ENCODE assay signal across 1 cellular context in genomic region chr17:72492941-72493340, GRCh38.
TF ChIP-seq lines count a peak whose summit lies in the region.

No MANE protein-coding gene starts in this region.

TF ChIP-seq in HepG2, 621 proteins besides CTCF, POLR2A, EP300 and RAD21 (continued from another document and continues in another):
- TF ChIP-seq ARID5B (CRISPR knock-in tag; IDR thresholded peaks at IDR 0.05) (peak; percentile 72), ZNF10 (CRISPR knock-in tag; IDR thresholded peaks at IDR 0.05; ENCODE audit: borderline replicate concordance, low read depth) (no peak), PITX1 (CRISPR knock-in tag; IDR thresholded peaks at IDR 0.05) (no peak), NRL (CRISPR knock-in tag; IDR thresholded peaks at IDR 0.05; ENCODE audit: borderline replicate concordance) (no peak), FOXK1 (CRISPR knock-in tag; IDR thresholded peaks at IDR 0.05; ENCODE audit: borderline replicate concordance, low read depth) (peak; percentile 26; the same call in 1 of the 2 replicates), ZNF552 (CRISPR knock-in tag; IDR thresholded peaks at IDR 0.05; ENCODE audit: borderline replicate concordance) (no peak), ELK4 (CRISPR knock-in tag; IDR thresholded peaks at IDR 0.05; ENCODE audit: borderline replicate concordance) (no peak), MED8 (CRISPR knock-in tag; IDR thresholded peaks at IDR 0.05; ENCODE audit: insufficient replicate concordance) (no peak), TOPORS (CRISPR knock-in tag; IDR thresholded peaks at IDR 0.05) (no peak), THAP8 (CRISPR knock-in tag; IDR thresholded peaks at IDR 0.05; ENCODE audit: borderline replicate concordance) (no peak), SMAD9 (CRISPR knock-in tag; IDR thresholded peaks at IDR 0.05) (no peak), HNRNPK (IDR thresholded peaks at IDR 0.05; ENCODE audit: low read depth, low read length, poor library complexity, severe bottlenecking) (no peak), RBM39 (IDR thresholded peaks at IDR 0.05; ENCODE audit: low read depth, low read length, poor library complexity, severe bottlenecking) (no peak), ZNF569 (CRISPR knock-in tag; IDR thresholded peaks at IDR 0.05; ENCODE audit: borderline replicate concordance) (no peak), ATRX (CRISPR knock-in tag; IDR thresholded peaks at IDR 0.05; ENCODE audit: borderline replicate concordance) (no peak), ZNF232 (CRISPR knock-in tag; IDR thresholded peaks at IDR 0.05; ENCODE audit: borderline replicate concordance) (no peak), ZBTB26 (CRISPR knock-in tag; IDR thresholded peaks at IDR 0.05; ENCODE audit: borderline replicate concordance) (no peak), DNMT1 (CRISPR knock-in tag; IDR thresholded peaks at IDR 0.05) (no peak), SKI (IDR thresholded peaks at IDR 0.05; ENCODE audit: partially characterized antibody) (peak; percentile 98), SP2 (CRISPR knock-in tag; IDR thresholded peaks at IDR 0.05) (no peak), RAD51 (IDR thresholded peaks at IDR 0.05; ENCODE audit: borderline replicate concordance) (no peak), ZNF777 (CRISPR knock-in tag; IDR thresholded peaks at IDR 0.05) (no peak), ZNF619 (CRISPR knock-in tag; IDR thresholded peaks at IDR 0.05) (no peak), SP4 (CRISPR knock-in tag; IDR thresholded peaks at IDR 0.05) (no peak), ZNF674 (CRISPR knock-in tag; IDR thresholded peaks at IDR 0.05; ENCODE audit: low read depth) (no peak), NR2C2 (CRISPR knock-in tag; IDR thresholded peaks at IDR 0.05; ENCODE audit: borderline replicate concordance) (peak; percentile 67; the same call in 1 of the 2 replicates), MYNN (CRISPR knock-in tag; IDR thresholded peaks at IDR 0.05; ENCODE audit: low read depth) (no peak), ZBTB38 (CRISPR knock-in tag; IDR thresholded peaks at IDR 0.05) (no peak), NFIC (IDR thresholded peaks at IDR 0.05; ENCODE audit: low read length) (no peak), ZNF274 (CRISPR knock-in tag; IDR thresholded peaks at IDR 0.05) (no peak), ZSCAN20 (CRISPR knock-in tag; IDR thresholded peaks at IDR 0.05; ENCODE audit: borderline replicate concordance) (no peak), MEF2D (CRISPR knock-in tag; IDR thresholded peaks at IDR 0.05) (no peak), ZSCAN25 (CRISPR knock-in tag; IDR thresholded peaks at IDR 0.05) (no peak), GPBP1L1 (CRISPR knock-in tag; IDR thresholded peaks at IDR 0.05) (no peak), GZF1 (CRISPR knock-in tag; IDR thresholded peaks at IDR 0.05) (no peak), JDP2 (CRISPR knock-in tag; IDR thresholded peaks at IDR 0.05; ENCODE audit: borderline replicate concordance) (no peak), ATF7-NPFF (CRISPR knock-in tag; IDR thresholded peaks at IDR 0.05; ENCODE audit: low read depth) (no peak), ZSCAN31 (CRISPR knock-in tag; IDR thresholded peaks at IDR 0.05; ENCODE audit: low read depth) (no peak), ZKSCAN8 (CRISPR knock-in tag; IDR thresholded peaks at IDR 0.05; ENCODE audit: borderline replicate concordance) (no peak), ZEB1 (IDR thresholded peaks at IDR 0.05; ENCODE audit: insufficient replicate concordance, low read depth) (no peak), E2F5 (CRISPR knock-in tag; conservative IDR thresholded peaks at IDR 0.05) (no peak), ZNF20 (CRISPR knock-in tag; IDR thresholded peaks at IDR 0.05) (no peak), ARNT (IDR thresholded peaks at IDR 0.05) (no peak), ZNF576 (CRISPR knock-in tag; IDR thresholded peaks at IDR 0.05) (no peak), ZNF317 (CRISPR knock-in tag; IDR thresholded peaks at IDR 0.05) (no peak), NFRKB (IDR thresholded peaks at IDR 0.05) (no peak), MTF2 (CRISPR knock-in tag; IDR thresholded peaks at IDR 0.05; ENCODE audit: borderline replicate concordance) (no peak), HOXA5 (CRISPR knock-in tag; IDR thresholded peaks at IDR 0.05) (no peak), PATZ1 (CRISPR knock-in tag; IDR thresholded peaks at IDR 0.05) (peak; percentile 25; the same call in 1 of the 2 replicates), ZNF282 (IDR thresholded peaks at IDR 0.05; ENCODE audit: partially characterized antibody) (no peak)
- TF ChIP-seq, protein P1, sequence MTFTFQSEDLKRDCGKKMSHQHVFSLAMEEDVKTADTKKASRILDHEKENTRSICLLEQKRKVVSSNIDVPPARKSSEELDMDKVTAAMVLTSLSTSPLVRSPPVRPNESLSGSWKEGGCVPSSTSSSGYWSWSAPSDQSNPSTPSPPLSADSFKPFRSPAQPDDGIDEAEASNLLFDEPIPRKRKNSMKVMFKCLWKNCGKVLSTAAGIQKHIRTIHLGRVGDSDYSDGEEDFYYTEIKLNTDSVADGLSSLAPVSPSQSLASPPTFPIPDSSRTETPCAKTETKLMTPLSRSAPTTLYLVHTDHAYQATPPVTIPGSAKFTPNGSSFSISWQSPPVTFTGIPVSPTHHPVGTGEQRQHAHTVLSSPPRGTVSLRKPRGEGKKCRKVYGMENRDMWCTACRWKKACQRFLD (CRISPR knock-in tag; IDR thresholded peaks at IDR 0.05; ENCODE audit: borderline replicate concordance), result no peak
- TF ChIP-seq, protein P2, sequence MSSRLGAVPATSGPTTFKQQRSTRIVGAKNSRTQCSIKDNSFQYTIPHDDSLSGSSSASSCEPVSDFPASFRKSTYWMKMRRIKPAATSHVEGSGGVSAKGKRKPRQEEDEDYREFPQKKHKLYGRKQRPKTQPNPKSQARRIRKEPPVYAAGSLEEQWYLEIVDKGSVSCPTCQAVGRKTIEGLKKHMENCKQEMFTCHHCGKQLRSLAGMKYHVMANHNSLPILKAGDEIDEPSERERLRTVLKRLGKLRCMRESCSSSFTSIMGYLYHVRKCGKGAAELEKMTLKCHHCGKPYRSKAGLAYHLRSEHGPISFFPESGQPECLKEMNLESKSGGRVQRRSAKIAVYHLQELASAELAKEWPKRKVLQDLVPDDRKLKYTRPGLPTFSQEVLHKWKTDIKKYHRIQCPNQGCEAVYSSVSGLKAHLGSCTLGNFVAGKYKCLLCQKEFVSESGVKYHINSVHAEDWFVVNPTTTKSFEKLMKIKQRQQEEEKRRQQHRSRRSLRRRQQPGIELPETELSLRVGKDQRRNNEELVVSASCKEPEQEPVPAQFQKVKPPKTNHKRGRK (CRISPR knock-in tag; IDR thresholded peaks at IDR 0.05), result no peak
- TF ChIP-seq, protein P3, sequence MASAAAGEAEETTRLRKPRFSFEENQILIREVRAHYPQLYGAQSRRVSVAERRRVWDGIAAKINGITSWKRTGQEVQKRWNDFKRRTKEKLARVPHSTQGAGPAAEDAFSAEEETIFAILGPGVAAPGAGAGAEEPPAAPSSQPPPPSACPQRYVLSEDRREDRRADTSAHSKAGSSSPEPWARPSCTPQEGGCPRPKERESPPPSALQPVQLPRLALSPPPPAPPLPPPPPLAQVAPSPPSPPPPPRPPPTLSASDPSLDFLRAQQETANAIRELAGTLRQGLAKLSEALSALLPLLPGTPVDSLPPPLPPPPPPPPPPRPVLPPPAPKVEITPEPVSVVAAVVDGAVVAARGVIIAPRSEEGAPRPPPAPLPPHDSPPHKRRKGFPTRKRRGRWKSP (CRISPR knock-in tag; IDR thresholded peaks at IDR 0.05), result no peak
- TF ChIP-seq, protein P4, sequence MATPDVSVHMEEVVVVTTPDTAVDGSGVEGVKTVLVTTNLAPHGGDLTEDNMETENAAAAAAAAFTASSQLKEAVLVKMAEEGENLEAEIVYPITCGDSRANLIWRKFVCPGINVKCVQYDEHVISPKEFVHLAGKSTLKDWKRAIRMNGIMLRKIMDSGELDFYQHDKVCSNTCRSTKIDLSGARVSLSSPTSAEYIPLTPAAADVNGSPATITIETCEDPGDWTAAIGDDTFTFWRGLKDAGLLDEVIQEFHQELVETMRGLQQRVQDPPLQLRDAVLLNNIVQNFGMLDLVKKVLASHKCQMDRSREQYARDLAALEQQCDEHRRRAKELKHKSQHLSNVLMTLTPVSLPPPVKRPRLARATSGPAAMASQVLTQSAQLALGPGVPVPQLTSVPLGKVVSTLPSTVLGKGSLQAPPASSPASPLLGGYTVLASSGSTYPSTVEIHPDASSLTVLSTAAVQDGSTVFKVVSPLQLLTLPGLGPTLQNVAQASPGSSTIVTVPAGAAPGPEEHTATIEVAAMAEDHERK (CRISPR knock-in tag; IDR thresholded peaks at IDR 0.05; ENCODE audit: low read depth), result no peak
